Comparison of ENCODE assay signal across 8 cellular contexts in genomic region chr12:57476162-57476992, GRCh38. TPM values are rescaled to one million over a fixed set of nuclear protein-coding genes. Genes with fewer than 3 reads are reported as not detected.
DNase-seq lines count a peak whose midpoint lies in the region; ATAC-seq, FAIRE-seq and TF ChIP-seq lines count a peak whose summit lies in the region.

No MANE protein-coding gene starts in this region.

- dilution Hi-C loops in endothelial cell of umbilical vein (cut with MboI; ENCODE audit: extremely low pct_ligation_motif_present, low sequenced_read_pairs): no loop called here

- no peaks in the 10 kb centered on the region for H3K4me1 Mint-ChIP-seq in Caco-2 (ENCODE audit: low read depth, unreplicated experiment)
- peaks cover 68% of the 10 kb centered on the region for H3K4me1 Mint-ChIP-seq in activated CD4-positive, alpha-beta T cell treated with anti-CD3 and anti-CD28 coated beads, Interleukin-2, amount 10 ng/mL, durations not matched to agents 24 days and 14 days

- H3K4me2 ChIP-seq in endothelial cell of umbilical vein (ENCODE audit: insufficient read depth, low read length) (peak overlapping the region; percentile 2), parathyroid adenoma (ENCODE audit: low read length) (peak overlapping the region; percentile 68)

- no peak for FAIRE-seq in endothelial cell of umbilical vein (lab: Jason Lieb, UNC)

- H3K9me3 ChIP-seq in Caco-2 (no peaks in the 10 kb centered on the region), endothelial cell of umbilical vein (replicated peaks; ENCODE audit: control insufficient read depth, insufficient read depth, low read length) (no peaks in the 10 kb centered on the region), parathyroid adenoma (ENCODE audit: control insufficient read depth, low read length) (no peaks in the 10 kb centered on the region), BE2C (no peaks in the 10 kb centered on the region)

- H3K9ac ChIP-seq in endothelial cell of umbilical vein (replicated peaks; ENCODE audit: extremely low read depth, insufficient read depth, low read length): no peak overlapping the region
- H3K9ac ChIP-seq in parathyroid adenoma: no peak overlapping the region

- no peaks in the 10 kb centered on the region for H4K20me1 ChIP-seq in endothelial cell of umbilical vein (replicated peaks; ENCODE audit: control insufficient read depth, extremely low read depth, insufficient read depth, low read length)

- POLR2A ChIA-PET in Caco-2 (lab: Charles Lee): interaction anchor here (0.5 kb wide), 2 partner anchors 163 to 1390 kb away, joined by 3 to 11 read pairs; no protein-coding TSS in a partner anchor
- POLR2A ChIA-PET in endothelial cell of umbilical vein (lab: Charles Lee): no interaction called here

- H3K36me3 ChIP-seq in Caco-2 (ENCODE audit: control insufficient read depth, insufficient read depth, low read length) (no peaks in the 10 kb centered on the region), endothelial cell of umbilical vein (ENCODE audit: control insufficient read depth in 2 of 2, extremely low read depth in 1 of 2, insufficient read depth in 2 of 2, low read length in 2 of 2) (no peaks in the 10 kb centered on the region), parathyroid adenoma (ENCODE audit: control insufficient read depth, insufficient read depth, low read length) (no peaks in the 10 kb centered on the region), BE2C (no peaks in the 10 kb centered on the region)

- H3K4me1 ChIP-seq in Caco-2 (no peaks in the 10 kb centered on the region), endothelial cell of umbilical vein (ENCODE audit: control insufficient read depth, extremely low read depth, insufficient read depth, low read length) (peaks cover 12% of the 10 kb centered on the region), parathyroid adenoma (peaks cover 11% of the 10 kb centered on the region), BE2C (no peaks in the 10 kb centered on the region)

- no peak for TF ChIP-seq POLR2A in endothelial cell of umbilical vein (IDR thresholded peaks at IDR 0.05; ENCODE audit: low read depth, low read length)

- peaks cover 15% of the 10 kb centered on the region for H3K27me3 Mint-ChIP-seq in Caco-2 (ENCODE audit: insufficient read depth, unreplicated experiment)
- no peaks in the 10 kb centered on the region for H3K27me3 Mint-ChIP-seq in activated CD4-positive, alpha-beta T cell treated with anti-CD3 and anti-CD28 coated beads, Interleukin-2, amount 10 ng/mL, durations not matched to agents 24 days and 14 days

- H3K27me3 ChIP-seq in Caco-2 (replicated peaks; ENCODE audit: control insufficient read depth, insufficient read depth, low read length): no peaks in the 10 kb centered on the region
- H3K27me3 ChIP-seq in endothelial cell of umbilical vein (ENCODE audit: control insufficient read depth in 2 of 2, insufficient read depth in 2 of 2, low read length in 2 of 2): peaks cover 48 to 63% of the 10 kb centered on the region in 2 experiments
- peaks cover 7% of the 10 kb centered on the region for H3K27me3 ChIP-seq in parathyroid adenoma (ENCODE audit: control insufficient read depth, insufficient read depth, low read length)
- H3K27me3 ChIP-seq in BE2C: peaks cover 97% of the 10 kb centered on the region

- no peak overlapping the region for H3K27ac ChIP-seq in endothelial cell of umbilical vein (ENCODE audit: insufficient read depth, low read depth, low read length)
- H3K27ac ChIP-seq in parathyroid adenoma: no peak overlapping the region

- H3K4me3 ChIP-seq in Caco-2 (ENCODE audit: low read depth, low read length) (peak overlapping the region; percentile 16), endothelial cell of umbilical vein (replicated peaks in 1 of 3; ENCODE audit: insufficient read depth in 1 of 3, low read depth in 1 of 3, low read length in 3 of 3) (peak overlapping the region in 1 of 3 experiments; percentile 3), parathyroid adenoma (ENCODE audit: low read depth, low read length) (peak overlapping the region; percentile 34), BE2C (ENCODE audit: low read depth, low read length) (no peak overlapping the region), foreskin fibroblast (ENCODE audit: low read depth in 1 of 2, low read length in 2 of 2) (peak overlapping the region in 1 of 2 donors; percentile 22)

- H3K9me1 ChIP-seq in endothelial cell of umbilical vein (replicated peaks; ENCODE audit: control insufficient read depth, extremely low read depth, insufficient read depth, low read length): no peaks in the 10 kb centered on the region

- peak overlapping the region; percentile 54 for H3K4me3 Mint-ChIP-seq in Caco-2 (ENCODE audit: unreplicated experiment)
- peak overlapping the region; percentile 96 for H3K4me3 Mint-ChIP-seq in activated CD4-positive, alpha-beta T cell treated with anti-CD3 and anti-CD28 coated beads, Interleukin-2, amount 10 ng/mL, durations not matched to agents 24 days and 14 days

- CTCF ChIA-PET in Caco-2 (lab: Charles Lee) (no interaction called here), endothelial cell of umbilical vein (lab: Charles Lee) (interaction anchor here (1.0 to 2.8 kb wide), 5 partner anchors 10 to 107 kb away, joined by 3 to 18 read pairs (median 4); partner anchors contain the start of gene GLI1)

- no TSS peak for BruUV-seq in Caco-2 (replicated peaks; lab: Mats Ljungman, UMichigan)
- BruUV-seq in endothelial cell of umbilical vein (replicated peaks; lab: Mats Ljungman, UMichigan): no TSS peak

- DNase-seq in Caco-2: no peak
- DNase-seq in activated CD4-positive, alpha-beta T cell treated with anti-CD3 and anti-CD28 coated beads, Interleukin-2, amount 10 ng/mL, durations not matched to agents 24 days and 14 days: peak; percentile 93
- DNase-seq in endothelial cell of umbilical vein (ENCODE audit: low read depth, low spot score): no peak
- DNase-seq in BE2C: no peak
- no peak for DNase-seq in foreskin fibroblast
- DNase-seq in ureter (ENCODE audit: low spot score): no peak

- TF ChIP-seq CTCF in Caco-2 (IDR thresholded peaks at IDR 0.05; ENCODE audit: insufficient read depth in 1 of 2, low read depth in 1 of 2, low read length in 1 of 2, severe bottlenecking in 1 of 2, unreplicated experiment in 1 of 2) (no peak), endothelial cell of umbilical vein (IDR thresholded peaks at IDR 0.05; ENCODE audit: extremely low read depth in 1 of 2, insufficient read depth in 1 of 2, low read depth in 1 of 2, low read length in 2 of 2) (peak; percentile 14 to 27), parathyroid adenoma (IDR thresholded peaks at IDR 0.05) (no peak), BE2C (IDR thresholded peaks at IDR 0.05; ENCODE audit: low read depth, low read length) (no peak), foreskin fibroblast (IDR thresholded peaks at IDR 0.05; ENCODE audit: low read depth, low read length) (no peak)

- H3K79me2 ChIP-seq in endothelial cell of umbilical vein (ENCODE audit: control insufficient read depth, insufficient read depth, low read length) (no peaks in the 10 kb centered on the region), parathyroid adenoma (no peaks in the 10 kb centered on the region)

- ATAC-seq in HG02763 (IDR thresholded peaks at IDR 0.05; ENCODE audit: unreplicated experiment): peak; percentile 30

- no peaks in the 10 kb centered on the region for H3K36me3 Mint-ChIP-seq in Caco-2 (ENCODE audit: insufficient read depth, unreplicated experiment)
- peaks cover 60% of the 10 kb centered on the region for H3K36me3 Mint-ChIP-seq in activated CD4-positive, alpha-beta T cell treated with anti-CD3 and anti-CD28 coated beads, Interleukin-2, amount 10 ng/mL, durations not matched to agents 24 days and 14 days (ENCODE audit: low read depth)

- H2AFZ ChIP-seq in endothelial cell of umbilical vein (ENCODE audit: low read depth, low read length) (peak overlapping the region; percentile 47), parathyroid adenoma (peak overlapping the region; percentile 64)

- H3K9me3 Mint-ChIP-seq in Caco-2 (ENCODE audit: unreplicated experiment): no peaks in the 10 kb centered on the region
- no peaks in the 10 kb centered on the region for H3K9me3 Mint-ChIP-seq in activated CD4-positive, alpha-beta T cell treated with anti-CD3 and anti-CD28 coated beads, Interleukin-2, amount 10 ng/mL, durations not matched to agents 24 days and 14 days

- H3K27ac Mint-ChIP-seq in Caco-2 (ENCODE audit: unreplicated experiment): no peak overlapping the region
- H3K27ac Mint-ChIP-seq in activated CD4-positive, alpha-beta T cell treated with anti-CD3 and anti-CD28 coated beads, Interleukin-2, amount 10 ng/mL, durations not matched to agents 24 days and 14 days: peak overlapping the region; percentile 97

- intact Hi-C loops in Caco-2 (cut with micrococcal nuclease; ENCODE audit: unreplicated experiment): no loop called here
- intact Hi-C loops in activated CD4-positive, alpha-beta T cell treated with anti-CD3 and anti-CD28 coated beads, Interleukin-2, amount 10 ng/mL, durations not matched to agents 24 days and 14 days (cut with micrococcal nuclease): loop anchor here (1.0 to 10.0 kb wide), 4 partner anchors 17 to 469 kb away; partner anchors contain the start of genes GLI1, OS9 and ZBTB39
- intact Hi-C loops in endothelial cell of umbilical vein (cut with micrococcal nuclease): no loop called here

RNA-seq across cellular contexts. Expression of gene ARHGAP9, which starts 3.3 kb away (rescaled TPM):
- 0.75 and 1.8 TPM in 2 replicates for total RNA-seq in Caco-2 (2022)
- 102 and 103 TPM in 2 replicates for total RNA-seq in activated CD4-positive, alpha-beta T cell treated with anti-CD3 and anti-CD28 coated beads, Interleukin-2, amount 10 ng/mL, durations not matched to agents 24 days and 14 days
- 0.38 TPM in 1 of 2 replicates, not detected in the other for total RNA-seq in endothelial cell of umbilical vein
- polyA plus RNA-seq in endothelial cell of umbilical vein: 0.25 and 0.35 TPM in 2 replicates
- polyA plus RNA-seq in endothelial cell of umbilical vein (2011; cell fraction: cytosol; rRNA removed): 0.18 and 0.20 TPM in 2 replicates
- polyA plus RNA-seq in endothelial cell of umbilical vein (2011; cell fraction: nucleus; rRNA removed): 0.41 and 0.66 TPM in 2 replicates
- 0.30 TPM in 1 of 2 replicates, not detected in the other for polyA plus RNA-seq in endothelial cell of umbilical vein (2012)
- 1.0 and 1.8 TPM in 2 replicates for polyA minus RNA-seq in endothelial cell of umbilical vein
- polyA minus RNA-seq in endothelial cell of umbilical vein (2011; cell fraction: cytosol; rRNA and poly(A)+ RNA removed): not detected
- polyA minus RNA-seq in endothelial cell of umbilical vein (2011; cell fraction: nucleus; rRNA and poly(A)+ RNA removed): not detected in 2 replicates
- polyA plus RNA-seq in BE2C (2012; ENCODE audit: insufficient read depth, insufficient read length, low read depth): 1.4 TPM
- 10.0 TPM for total RNA-seq in ureter

RNA-seq across cellular contexts. Expression of gene MARS1, which starts 11.5 kb away (rescaled TPM):
- total RNA-seq in Caco-2 (2022) (515 and 583 TPM in 2 replicates), endothelial cell of umbilical vein (212 and 216 TPM in 2 replicates), ureter (327 TPM)
- 307 and 316 TPM in 2 replicates for total RNA-seq in activated CD4-positive, alpha-beta T cell treated with anti-CD3 and anti-CD28 coated beads, Interleukin-2, amount 10 ng/mL, durations not matched to agents 24 days and 14 days
- 98.8 and 118 TPM in 2 replicates for polyA plus RNA-seq in endothelial cell of umbilical vein
- polyA plus RNA-seq in endothelial cell of umbilical vein (2011; cell fraction: cytosol; rRNA removed): 83.6 and 88.5 TPM in 2 replicates
- 558 and 575 TPM in 2 replicates for polyA plus RNA-seq in endothelial cell of umbilical vein (2011; cell fraction: nucleus; rRNA removed)
- polyA plus RNA-seq in endothelial cell of umbilical vein (2012): 136 and 142 TPM in 2 replicates
- 174 and 202 TPM in 2 replicates for polyA minus RNA-seq in endothelial cell of umbilical vein
- 99.2 TPM for polyA minus RNA-seq in endothelial cell of umbilical vein (2011; cell fraction: cytosol; rRNA and poly(A)+ RNA removed)
- polyA minus RNA-seq in endothelial cell of umbilical vein (2011; cell fraction: nucleus; rRNA and poly(A)+ RNA removed): 179 and 213 TPM in 2 replicates
- polyA plus RNA-seq in BE2C (2012; ENCODE audit: insufficient read depth, insufficient read length, low read depth): 846 TPM

RNA-seq across cellular contexts. Expression of gene GLI1, which starts 16.8 kb away (rescaled TPM):
- total RNA-seq in Caco-2 (2022) (0.48 and 0.53 TPM in 2 replicates), endothelial cell of umbilical vein (0.29 and 1.1 TPM in 2 replicates), ureter (4.2 TPM)
- 0.96 and 1.2 TPM in 2 replicates for total RNA-seq in activated CD4-positive, alpha-beta T cell treated with anti-CD3 and anti-CD28 coated beads, Interleukin-2, amount 10 ng/mL, durations not matched to agents 24 days and 14 days
- 0.10 and 0.14 TPM in 2 replicates for polyA plus RNA-seq in endothelial cell of umbilical vein
- 0.09 and 0.14 TPM in 2 replicates for polyA plus RNA-seq in endothelial cell of umbilical vein (2011; cell fraction: cytosol; rRNA removed)
- polyA plus RNA-seq in endothelial cell of umbilical vein (2011; cell fraction: nucleus; rRNA removed): 0.55 and 0.73 TPM in 2 replicates
- 0.25 TPM in 1 of 2 replicates, not detected in the other for polyA plus RNA-seq in endothelial cell of umbilical vein (2012)
- not detected in 2 replicates for polyA minus RNA-seq in endothelial cell of umbilical vein
- polyA minus RNA-seq in endothelial cell of umbilical vein (2011; cell fraction: cytosol; rRNA and poly(A)+ RNA removed): 0.41 TPM
- polyA minus RNA-seq in endothelial cell of umbilical vein (2011; cell fraction: nucleus; rRNA and poly(A)+ RNA removed): not detected in 2 replicates
- 1.5 TPM for polyA plus RNA-seq in BE2C (2012; ENCODE audit: insufficient read depth, insufficient read length, low read depth)

RNA-seq across cellular contexts. Expression of gene INHBE, which starts 21.3 kb away (rescaled TPM):
- 9.1 and 13.9 TPM in 2 replicates for total RNA-seq in Caco-2 (2022)
- 0.07 TPM in 1 of 2 replicates, not detected in the other for total RNA-seq in activated CD4-positive, alpha-beta T cell treated with anti-CD3 and anti-CD28 coated beads, Interleukin-2, amount 10 ng/mL, durations not matched to agents 24 days and 14 days
- total RNA-seq in endothelial cell of umbilical vein: not detected in 2 replicates
- not detected in 2 replicates for polyA plus RNA-seq in endothelial cell of umbilical vein
- polyA plus RNA-seq in endothelial cell of umbilical vein (2011; cell fraction: cytosol; rRNA removed): not detected in 2 replicates
- polyA plus RNA-seq in endothelial cell of umbilical vein (2011; cell fraction: nucleus; rRNA removed): not detected in 2 replicates
- polyA plus RNA-seq in endothelial cell of umbilical vein (2012): not detected in 2 replicates
- 0.15 and 0.63 TPM in 2 replicates for polyA minus RNA-seq in endothelial cell of umbilical vein
- polyA minus RNA-seq in endothelial cell of umbilical vein (2011; cell fraction: cytosol; rRNA and poly(A)+ RNA removed): 2.9 TPM
- not detected in 2 replicates for polyA minus RNA-seq in endothelial cell of umbilical vein (2011; cell fraction: nucleus; rRNA and poly(A)+ RNA removed)
- polyA plus RNA-seq in BE2C (2012; ENCODE audit: insufficient read depth, insufficient read length, low read depth): 12.7 TPM
- total RNA-seq in ureter: 0.23 TPM

RNA-seq across cellular contexts. Expression of gene INHBC, which starts 41.8 kb away (rescaled TPM):
- total RNA-seq in Caco-2 (2022) (not detected in 2 replicates), endothelial cell of umbilical vein (not detected in 2 replicates), ureter (not detected)
- 0.12 TPM in 1 of 2 replicates, not detected in the other for total RNA-seq in activated CD4-positive, alpha-beta T cell treated with anti-CD3 and anti-CD28 coated beads, Interleukin-2, amount 10 ng/mL, durations not matched to agents 24 days and 14 days
- polyA plus RNA-seq in endothelial cell of umbilical vein: 0.08 TPM in 1 of 2 replicates, not detected in the other
- not detected in 2 replicates for polyA plus RNA-seq in endothelial cell of umbilical vein (2011; cell fraction: cytosol; rRNA removed)
- not detected in 2 replicates for polyA plus RNA-seq in endothelial cell of umbilical vein (2011; cell fraction: nucleus; rRNA removed)
- not detected in 2 replicates for polyA plus RNA-seq in endothelial cell of umbilical vein (2012)
- not detected in 2 replicates for polyA minus RNA-seq in endothelial cell of umbilical vein
- polyA minus RNA-seq in endothelial cell of umbilical vein (2011; cell fraction: cytosol; rRNA and poly(A)+ RNA removed): not detected
- 0.29 TPM in 1 of 2 replicates, not detected in the other for polyA minus RNA-seq in endothelial cell of umbilical vein (2011; cell fraction: nucleus; rRNA and poly(A)+ RNA removed)
- polyA plus RNA-seq in BE2C (2012; ENCODE audit: insufficient read depth, insufficient read length, low read depth): not detected

Comparison
In these comparisons a context has a peak if more than half of its experiments do, and no peak if none do; other contexts are left out.
1. CTCF ChIP-seq: peak in endothelial cell of umbilical vein (2 of 2); none in Caco-2 (0 of 2), parathyroid adenoma (single experiment), BE2C (single experiment) and foreskin fibroblast (single experiment).